17 cellular contexts compared by ENCODE assay signal in genomic region chr2:239349448-239350135, GRCh38. TPM values are rescaled to one million over a fixed set of nuclear protein-coding genes. Genes with fewer than 3 reads are reported as not detected.
A peak's percentile ranks its signal among the peaks of the same experiment; 100 is the strongest.
DNase-seq lines count a peak whose midpoint lies in the region; ATAC-seq and TF ChIP-seq lines count a peak whose summit lies in the region.
"Had no signal": no experiment of that assay in that cellular context is flagged by ENCODE, and none has a peak within 500 bp of the region (broad histone marks: within the 10 kb centered on the region; RNA-seq: fewer than 3 reads in every experiment).

No MANE protein-coding gene starts in this region.

- WGBS in transverse colon (ENCODE audit: low coverage in 1 of 2), 2 donors, result 65 to 89% methylated on average over 12 to 25 of the region's 25 CpGs

- BruUV-seq in A673 (replicated peaks; lab: Mats Ljungman, UMichigan), result no TSS peak

- CTCF ChIA-PET in A673 (lab: Charles Lee), result no interaction called here

- H3K4me3 Mint-ChIP-seq in chondrocyte (ENCODE audit: unreplicated experiment) (no peak overlapping the region), mesothelial cell of epicardium (no peak overlapping the region)
- H3K4me3 Mint-ChIP-seq: activated CD8-positive, alpha-beta T cell treated with anti-CD3 and anti-CD28 coated beads, Interleukin-2, amount 10 ng/mL, durations not matched to agents 7 days and 5 days; activated T-helper 17 cell treated with anti-CD3 and anti-CD28 coated beads, Interleukin-2, amount 50 U/mL, for 72 hours; CD14-positive monocyte had no signal

- peaks cover 8% of the 10 kb centered on the region for H3K36me3 Mint-ChIP-seq in chondrocyte (ENCODE audit: low read depth)
- H3K36me3 Mint-ChIP-seq in mesothelial cell of epicardium, result peaks cover 18% of the 10 kb centered on the region

- ATAC-seq in GM18858 (IDR thresholded peaks at IDR 0.05; ENCODE audit: unreplicated experiment), result no peak
- ATAC-seq: activated CD8-positive, alpha-beta T cell treated with anti-CD3 and anti-CD28 coated beads, Interleukin-2, amount 10 ng/mL, durations not matched to agents 7 days and 5 days; activated T-helper 17 cell treated with anti-CD3 and anti-CD28 coated beads, Interleukin-2, amount 50 U/mL, for 72 hours; stimulated activated naive CD8-positive, alpha-beta T cell treated with anti-CD3 and anti-CD28 coated beads, Interleukin-15, Interleukin-2, amounts not matched to agents 100 U/mL and 50 U/mL, for 24 hours had no signal

- H3K4me1 Mint-ChIP-seq in chondrocyte (ENCODE audit: low read depth) (peaks cover 38% of the 10 kb centered on the region), mesothelial cell of epicardium (peaks cover 12% of the 10 kb centered on the region)
- H3K4me1 Mint-ChIP-seq: activated T-helper 17 cell treated with anti-CD3 and anti-CD28 coated beads, Interleukin-2, amount 50 U/mL, for 72 hours had no signal

- peak overlapping the region; percentile 82 to 96 (median 92) for H3K27ac ChIP-seq in transverse colon
- H3K27ac ChIP-seq in A673 (ENCODE audit: low read depth, low read length, poor library complexity, severe bottlenecking), result no peak overlapping the region

- peak; percentile 21 for TF ChIP-seq EP300 in transverse colon (IDR thresholded peaks at IDR 0.05; ENCODE audit: low read depth)

- intact Hi-C loops in transverse colon (cut with DNase I; ENCODE audit: low total_unique reads) (loop anchor here (5.0 kb wide), 1 partner anchor 48 kb away; no protein-coding TSS in a partner anchor), A673 (cut with micrococcal nuclease; ENCODE audit: unreplicated experiment) (no loop called here)

- TF ChIP-seq CTCF in chondrocyte (IDR thresholded peaks at IDR 0.05), result no peak
- TF ChIP-seq CTCF in mesothelial cell of epicardium (IDR thresholded peaks at IDR 0.05; ENCODE audit: unreplicated experiment), result no peak
- no peak for TF ChIP-seq CTCF in transverse colon (IDR thresholded peaks at IDR 0.05)
- no peak for TF ChIP-seq CTCF in A673 (conservative IDR thresholded peaks at IDR 0.05; ENCODE audit: low read depth, low read length)

- in situ Hi-C loops in transverse colon (cut with MboI; ENCODE audit: low pct_ligation_motif_present in 1 of 4, low pct_unique_long_range_greater_than_20kb in 1 of 4, low sequenced_read_pairs in 3 of 4), result no loop called here

- peak; percentile 80 for DNase-seq in SW480 (ENCODE audit: low spot score)
- no peak for DNase-seq in chondrocyte (ENCODE audit: low spot score)
- no peak for DNase-seq in mesothelial cell of epicardium (ENCODE audit: low spot score in 2 of 2, unreplicated experiment in 2 of 2)
- DNase-seq in transverse colon, result no peak
- no peak for DNase-seq in A673 (ENCODE audit: low spot score)
- DNase-seq in SW 1271 (lab: John Stamatoyannopoulos, UW), result no peak
- DNase-seq in amniotic stem cell (lab: John Stamatoyannopoulos, UW), result no peak
- DNase-seq: activated CD8-positive, alpha-beta T cell treated with anti-CD3 and anti-CD28 coated beads, Interleukin-2, amount 10 ng/mL, durations not matched to agents 7 days and 5 days; amygdala; DMS79 treated with DMSO at 0.1 percent for 48 hours; IMR-90; NCI-H1092 treated with DMSO at 0.1 percent for 48 hours; stimulated activated naive CD8-positive, alpha-beta T cell treated with anti-CD3 and anti-CD28 coated beads, Interleukin-15, Interleukin-2, amounts not matched to agents 100 U/mL and 50 U/mL, for 24 hours had no signal

- H3K4me3 ChIP-seq in transverse colon, result peak overlapping the region in 1 of 4 donors; percentile 13
- H3K4me3 ChIP-seq in A673 (ENCODE audit: low read depth, low read length, poor library complexity, severe bottlenecking), result no peak overlapping the region
- H3K4me3 ChIP-seq: skin epidermis had no signal

- TF ChIP-seq POLR2A in transverse colon (IDR thresholded peaks at IDR 0.05), result no peak

- H3K27ac Mint-ChIP-seq in chondrocyte (ENCODE audit: unreplicated experiment) (peak overlapping the region; percentile 42), mesothelial cell of epicardium (peak overlapping the region; percentile 24)
- H3K27ac Mint-ChIP-seq: activated CD8-positive, alpha-beta T cell treated with anti-CD3 and anti-CD28 coated beads, Interleukin-2, amount 10 ng/mL, durations not matched to agents 7 days and 5 days; activated T-helper 17 cell treated with anti-CD3 and anti-CD28 coated beads, Interleukin-2, amount 50 U/mL, for 72 hours had no signal

- H3K9me3 Mint-ChIP-seq in chondrocyte (ENCODE audit: low read depth) (peaks cover 6% of the 10 kb centered on the region), mesothelial cell of epicardium (peaks cover 6% of the 10 kb centered on the region)
- H3K9me3 Mint-ChIP-seq: activated T-helper 17 cell treated with anti-CD3 and anti-CD28 coated beads, Interleukin-2, amount 50 U/mL, for 72 hours had no signal

- H3K27me3 ChIP-seq in transverse colon (no peaks in the 10 kb centered on the region), A673 (replicated peaks; ENCODE audit: insufficient read depth, low read depth, low read length, poor library complexity) (no peaks in the 10 kb centered on the region)

- H3K9me3 ChIP-seq in transverse colon (no peaks in the 10 kb centered on the region), A673 (ENCODE audit: low read depth, low read length, poor library complexity, severe bottlenecking) (peaks cover under 1% of the 10 kb centered on the region)

- no peaks in the 10 kb centered on the region for H3K36me3 ChIP-seq in transverse colon
- peaks cover 4% of the 10 kb centered on the region for H3K36me3 ChIP-seq in A673 (ENCODE audit: insufficient read depth, low read length, poor library complexity, severe bottlenecking)

- POLR2A ChIA-PET in A673 (lab: Charles Lee; ENCODE audit: low non-redundant PET), result no interaction called here

- H3K4me1 ChIP-seq in transverse colon (peaks cover 8 to 40% (median 17%) of the 10 kb centered on the region in 4 donors), A673 (ENCODE audit: insufficient read depth, low read length, poor library complexity, severe bottlenecking) (no peaks in the 10 kb centered on the region)

- H3K27me3 Mint-ChIP-seq in chondrocyte (ENCODE audit: low read depth), result no peaks in the 10 kb centered on the region
- no peaks in the 10 kb centered on the region for H3K27me3 Mint-ChIP-seq in mesothelial cell of epicardium (ENCODE audit: low read depth)
- H3K27me3 Mint-ChIP-seq: activated T-helper 17 cell treated with anti-CD3 and anti-CD28 coated beads, Interleukin-2, amount 50 U/mL, for 72 hours had no signal

RNA-seq across cellular contexts. Expression of gene HDAC4, which starts 51.2 kb away (rescaled TPM):
- 16.4 to 27.0 TPM (median 22.3 TPM) in 3 replicates for total RNA-seq in chondrocyte
- 45.8 to 59.2 TPM (median 48.9 TPM) in 3 replicates for total RNA-seq in mesothelial cell of epicardium
- 100 to 1,000 TPM in 2 of 4 donors, 10 to 100 TPM in 2; 33.9 to 192 (median 112) TPM for total RNA-seq in transverse colon
- total RNA-seq in A673 (2021), result 36.0 and 40.0 TPM in 2 replicates
